25 cellular contexts compared by ENCODE assay signal in the genomic region with DNA sequence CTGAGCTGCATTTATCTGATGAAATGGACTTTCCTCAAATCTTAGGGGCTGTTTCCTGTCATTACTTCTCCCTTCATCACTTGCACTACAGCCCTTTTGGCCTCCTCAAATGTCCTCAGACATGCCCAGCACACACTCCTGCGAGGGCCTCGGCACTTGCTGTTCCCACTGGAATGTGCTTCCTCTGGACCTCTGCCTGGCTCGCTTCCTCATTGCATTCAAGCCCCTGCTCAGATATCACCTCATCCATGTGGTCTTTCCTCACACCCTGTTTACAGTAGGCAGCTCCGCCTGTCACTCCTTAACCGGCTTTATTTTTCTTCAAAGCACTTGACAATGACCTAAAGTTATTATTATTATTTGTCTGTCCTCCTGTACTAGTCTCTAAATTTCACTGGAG.
"Had no signal": no experiment of that assay in that cellular context is flagged by ENCODE, and none has a peak within 500 bp of the region (broad histone marks: within the 10 kb centered on the region; RNA-seq: fewer than 3 reads in every experiment).

No MANE protein-coding gene starts in this region.

- H3K4me3 ChIP-seq: colonic mucosa, heart right ventricle, lung, right atrium auricular region, stomach, thyroid gland had no signal

- H3K27me3 Mint-ChIP-seq: dendritic cell treated with granulocyte-macrophage colony-stimulating factor and Interleukin-4, amounts not matched to agents 40 ng/mL and 50 ng/mL, for 4 days; memory B cell; naive B cell; natural killer cell treated with Interleukin-12 subunit alpha and Interleukin-12 subunit beta and Interleukin-15 and Interleukin-18, amount 100 ng/mL, for 72 hours; progenitor cell of endocrine pancreas; stimulated activated memory B cell treated with anti-CD40 and anti-IgM and Interleukin-4, amounts not matched to agents 10 μg/mL and 1 μg/mL and 100 μg/mL, for 72 hours had no signal

- H3K9me3 ChIP-seq: colonic mucosa, heart right ventricle, right atrium auricular region, stomach, thyroid gland had no signal

- H3K27ac ChIP-seq: colonic mucosa, epithelial cell of prostate, heart right ventricle, parathyroid adenoma, right atrium auricular region, stomach, thyroid gland had no signal

- H3K4me3 Mint-ChIP-seq: dendritic cell treated with granulocyte-macrophage colony-stimulating factor and Interleukin-4, amounts not matched to agents 40 ng/mL and 50 ng/mL, for 4 days; endodermal cell; memory B cell; naive B cell; natural killer cell treated with Interleukin-12 subunit alpha and Interleukin-12 subunit beta and Interleukin-15 and Interleukin-18, amount 100 ng/mL, for 72 hours; neural crest cell; stimulated activated memory B cell treated with anti-CD40 and anti-IgM and Interleukin-4, amounts not matched to agents 10 μg/mL and 1 μg/mL and 100 μg/mL, for 72 hours had no signal

- H3K4me1 ChIP-seq: colonic mucosa, parathyroid adenoma, right atrium auricular region, stomach, thyroid gland had no signal

- H3K4me1 Mint-ChIP-seq: endodermal cell, neural crest cell had no signal

- DNase-seq: central memory CD4-positive, alpha-beta T cell; colonic mucosa; effector CD8-positive, alpha-beta T cell; endodermal cell; glutamatergic neuron; heart right ventricle; hippocampal formation; left ventricle myocardium superior; naive B cell; stimulated activated CD4-positive, alpha-beta T cell treated with anti-CD3 and anti-CD28 coated beads, Interleukin-4, amount 100 ng/mL, for 4 hours; stomach; thyroid gland; trophoblast cell had no signal

- H3K27me3 ChIP-seq: colonic mucosa, heart right ventricle, right atrium auricular region, stomach, thyroid gland had no signal

- H3K9me3 Mint-ChIP-seq: dendritic cell treated with granulocyte-macrophage colony-stimulating factor and Interleukin-4, amounts not matched to agents 40 ng/mL and 50 ng/mL, for 4 days; endodermal cell; memory B cell; naive B cell; natural killer cell treated with Interleukin-12 subunit alpha and Interleukin-12 subunit beta and Interleukin-15 and Interleukin-18, amount 100 ng/mL, for 72 hours; neural crest cell; stimulated activated memory B cell treated with anti-CD40 and anti-IgM and Interleukin-4, amounts not matched to agents 10 μg/mL and 1 μg/mL and 100 μg/mL, for 72 hours had no signal

- ATAC-seq: esophagus mucosa; left ventricle myocardium superior; natural killer cell treated with Interleukin-12 subunit alpha and Interleukin-12 subunit beta and Interleukin-15 and Interleukin-18, amount 100 ng/mL, for 72 hours; sciatic nerve; stimulated activated memory B cell treated with anti-CD40 and anti-IgM and Interleukin-4, amounts not matched to agents 10 μg/mL and 1 μg/mL and 100 μg/mL, for 72 hours had no signal

- H3K27ac Mint-ChIP-seq: dendritic cell treated with granulocyte-macrophage colony-stimulating factor and Interleukin-4, amounts not matched to agents 40 ng/mL and 50 ng/mL, for 4 days; endodermal cell; memory B cell; natural killer cell treated with Interleukin-12 subunit alpha and Interleukin-12 subunit beta and Interleukin-15 and Interleukin-18, amount 100 ng/mL, for 72 hours; progenitor cell of endocrine pancreas; stimulated activated memory B cell treated with anti-CD40 and anti-IgM and Interleukin-4, amounts not matched to agents 10 μg/mL and 1 μg/mL and 100 μg/mL, for 72 hours had no signal
